ENCODE assay signal across 22 cellular contexts in the genomic region with DNA sequence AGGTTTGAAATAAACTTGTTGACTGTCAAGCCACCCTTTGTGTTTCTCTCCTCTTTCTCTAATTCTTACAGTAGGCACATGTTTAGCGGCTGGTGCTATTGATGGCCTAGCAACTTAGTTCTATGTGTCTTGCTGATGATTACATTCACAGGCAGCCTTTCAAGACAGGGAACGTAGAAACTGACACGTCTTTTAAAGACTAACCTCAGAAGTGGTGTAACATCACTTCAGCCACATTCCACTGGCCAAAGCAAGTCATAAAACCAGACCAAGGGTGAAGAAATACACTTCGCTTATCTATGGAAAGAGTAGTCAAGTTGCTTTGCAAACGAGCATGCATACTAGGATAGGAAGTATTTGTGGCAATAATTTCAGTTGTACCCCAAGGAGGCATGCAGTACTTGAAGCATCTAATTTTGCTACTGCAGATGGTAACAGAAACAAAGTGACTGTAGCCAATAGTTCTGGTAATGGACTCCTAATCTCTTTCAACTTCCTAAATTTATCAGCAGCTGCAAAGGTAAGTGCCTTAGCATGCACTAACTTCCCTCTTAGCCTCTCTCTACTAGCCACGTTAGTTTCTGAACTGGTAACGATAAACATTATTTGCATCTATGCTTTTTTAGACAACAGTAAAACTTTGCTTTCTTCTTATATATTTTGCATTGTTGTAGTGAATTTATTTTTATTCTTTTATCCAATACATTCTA. TPM values are rescaled to one million over a fixed set of nuclear protein-coding genes. Genes with fewer than 3 reads are reported as not detected.
DNase-seq lines count a peak whose midpoint lies in the region; ATAC-seq and TF ChIP-seq lines count a peak whose summit lies in the region.
"Had no signal": no experiment of that assay in that cellular context is flagged by ENCODE, and none has a peak within 500 bp of the region (broad histone marks: within the 10 kb centered on the region; RNA-seq: fewer than 3 reads in every experiment).

No MANE protein-coding gene starts in this region.

- no peaks in the 10 kb centered on the region for H3K36me3 ChIP-seq in neutrophil
- H3K36me3 ChIP-seq: colonic mucosa had no signal

- ATAC-seq in GM19351 (IDR thresholded peaks at IDR 0.05; ENCODE audit: unreplicated experiment), result peak; percentile 72
- ATAC-seq in HG03097 (IDR thresholded peaks at IDR 0.05; ENCODE audit: low FRiP score, unreplicated experiment), result no peak
- ATAC-seq: activated T-cell treated with anti-CD3 and anti-CD28 coated beads, Interleukin-2, amount 50 U/mL, for 4 hours; naive thymus-derived CD4-positive, alpha-beta T cell had no signal

- no peak overlapping the region for H3K4me3 ChIP-seq in HL-60 (replicated peaks; ENCODE audit: insufficient read depth, low read length)
- no peak overlapping the region for H3K4me3 ChIP-seq in neutrophil (ENCODE audit: low read depth in 1 of 2, low read length in 1 of 2)
- H3K4me3 ChIP-seq: colonic mucosa, tibial artery had no signal

- intact Hi-C loops in cardiac septum (cut with DNase I), result no loop called here

- DNase-seq in HL-60 (ENCODE audit: low read depth in 1 of 2, low spot score in 1 of 2) (peak in 1 of 2 experiments; percentile 84), SIG-M5 (lab: John Stamatoyannopoulos, UW) (peak; percentile 29), cardiac septum (ENCODE audit: low spot score) (no peak), activated gamma-delta T cell (lab: John Stamatoyannopoulos, UW) (no peak), middle frontal gyrus (ENCODE audit: extremely low spot score, low spot score) (no peak)
- DNase-seq: activated CD4-positive, alpha-beta T cell treated with anti-CD3 and anti-CD28 coated beads, Interleukin-2, amount 10 ng/mL, durations not matched to agents 7 days and 5 days; activated T-cell treated with anti-CD3 and anti-CD28 coated beads, Interleukin-2, amount 50 U/mL, for 4 hours; C1 segment of cervical spinal cord; colonic mucosa; DND-41; glutamatergic neuron; KG1; kidney; naive thymus-derived CD4-positive, alpha-beta T cell; NCI-H187 treated with DMSO at 0.1 percent for 48 hours; NCI-H524; stimulated activated CD8-positive, alpha-beta memory T cell treated with anti-CD3 and anti-CD28 coated beads, Interleukin-4, amount 100 ng/mL, for 48 hours; tibial artery had no signal

- no peak for TF ChIP-seq CTCF in HL-60 (IDR thresholded peaks at IDR 0.05; ENCODE audit: insufficient read depth, low read length)
- no peak for TF ChIP-seq CTCF in neutrophil (IDR thresholded peaks at IDR 0.05)

- H3K27ac ChIP-seq in HL-60 (replicated peaks) (peak overlapping the region; percentile 82), neutrophil (peak overlapping the region; percentile 47)
- H3K27ac ChIP-seq: colonic mucosa, epithelial cell of prostate, tibial artery had no signal

- H3K4me1 ChIP-seq in neutrophil (ENCODE audit: control insufficient read depth in 1 of 2, insufficient read depth in 1 of 2, low read depth in 1 of 2, low read length in 1 of 2), result peaks cover 8 to 14% of the 10 kb centered on the region in 2 experiments
- H3K4me1 ChIP-seq: colonic mucosa had no signal

- H3K27me3 ChIP-seq in HL-60 (ENCODE audit: insufficient read depth, poor library complexity, severe bottlenecking) (no peaks in the 10 kb centered on the region), neutrophil (no peaks in the 10 kb centered on the region)
- H3K27me3 ChIP-seq: colonic mucosa, tibial artery had no signal

- no peaks in the 10 kb centered on the region for H3K9me3 ChIP-seq in neutrophil
- H3K9me3 ChIP-seq: colonic mucosa, tibial artery had no signal

RNA-seq across cellular contexts. Expression of a gene that starts 6.4 kb away (rescaled TPM):
- 3.2 TPM for total RNA-seq in cardiac septum

RNA-seq across cellular contexts. Expression of a gene that starts 13.7 kb away (rescaled TPM):
- total RNA-seq in cardiac septum, result 21.2 TPM
